Comparison of ENCODE assay signal across 9 cellular contexts in genomic region chr6:109676724-109677123, GRCh38.
"Had no signal": no experiment of that assay in that cellular context is flagged by ENCODE, and none has a peak within 500 bp of the region (broad histone marks: within the 10 kb centered on the region; RNA-seq: fewer than 3 reads in every experiment).

No MANE protein-coding gene starts in this region.

- ATAC-seq: HCT116, HepG2 had no signal

- H3K4me1 ChIP-seq: HAP-1 had no signal

- H3K9ac ChIP-seq: GM23248 had no signal

- H2AFZ ChIP-seq: GM23248 had no signal

- H3K27ac ChIP-seq: GM23248, HL-60 had no signal

- FAIRE-seq: HepG2 had no signal

- H3K36me3 ChIP-seq: HAP-1 had no signal

- DNase-seq: GM23248, GOT3, H7, Kasumi-1, KG1 had no signal

- H3K4me3 ChIP-seq: GM23248, HAP-1 had no signal

- H3K9me3 ChIP-seq: HAP-1 had no signal
